ENCODE assay signal across 25 cellular contexts in genomic region chr17:60351012-60351695, GRCh38. TPM values are rescaled to one million over a fixed set of nuclear protein-coding genes. Genes with fewer than 3 reads are reported as not detected.
DNase-seq lines count a peak whose midpoint lies in the region; ATAC-seq, FAIRE-seq and TF ChIP-seq lines count a peak whose summit lies in the region.
"Had no signal": no experiment of that assay in that cellular context is flagged by ENCODE, and none has a peak within 500 bp of the region (broad histone marks: within the 10 kb centered on the region; RNA-seq: fewer than 3 reads in every experiment).

No MANE protein-coding gene starts in this region.

- H3K27me3 Mint-ChIP-seq in neural progenitor cell (ENCODE audit: insufficient read depth, low read depth), result peaks cover 2% of the 10 kb centered on the region
- H3K27me3 Mint-ChIP-seq: CD4-positive, alpha-beta memory T cell had no signal

- peak; percentile 21 for FAIRE-seq in GM12892 (lab: Jason Lieb, UNC)
- FAIRE-seq in GM12878 (lab: Jason Lieb, UNC), result no peak
- FAIRE-seq: A549, GM12891, GM19239, H54 had no signal

- H4K20me1 ChIP-seq in GM12878 (ENCODE audit: control insufficient read depth, insufficient read depth) (no peaks in the 10 kb centered on the region), neural progenitor cell (ENCODE audit: low read depth) (peaks cover 5% of the 10 kb centered on the region)

- RAD21 ChIA-PET in GM12878 (lab: Charles Lee; ENCODE audit: unreplicated experiment), result no interaction called here

- CTCF ChIA-PET in HEK293 (lab: Yijun Ruan, JAX), result interaction anchor here (0.6 to 0.8 kb wide), 3 partner anchors 37 to 242 kb away, joined by 3 to 5 read pairs (median 3); no protein-coding TSS in a partner anchor
- CTCF ChIA-PET in GM12878 (lab: Yijun Ruan, JAX), result interaction anchor here (2.1 kb wide), 1 partner anchor 120 kb away, joined by 5 read pairs; no protein-coding TSS in a partner anchor

- H3K27ac ChIP-seq in HEK293 (ENCODE audit: extremely low read depth, low read depth, low read length) (no peak overlapping the region), GM12878 (ENCODE audit: control insufficient read depth, insufficient read depth) (no peak overlapping the region), neural progenitor cell (no peak overlapping the region)
- H3K27ac ChIP-seq: A549 had no signal

- TF ChIP-seq CTCF in HEK293 (tag by site-specific recombination; IDR thresholded peaks at IDR 0.05) (no peak), GM12878 (IDR thresholded peaks at IDR 0.05 in 2 of 3, conservative IDR thresholded peaks at IDR 0.05 in 1 of 3; ENCODE audit: control insufficient read depth in 2 of 3, extremely low read depth in 1 of 3, insufficient read depth in 1 of 3, low read depth in 3 of 3, low read length in 3 of 3) (no peak), neural progenitor cell (IDR thresholded peaks at IDR 0.05) (no peak)

- H3K27me3 ChIP-seq in GM12878 (replicated peaks in 1 of 2; ENCODE audit: control insufficient read depth in 2 of 2, insufficient read depth in 2 of 2, low read length in 1 of 2) (no peaks in the 10 kb centered on the region), neural progenitor cell (no peaks in the 10 kb centered on the region)
- H3K27me3 ChIP-seq: MG63 had no signal

- no peaks in the 10 kb centered on the region for H3K36me3 Mint-ChIP-seq in neural progenitor cell

- no peak for TF ChIP-seq EP300 in GM12878 (IDR thresholded peaks at IDR 0.05; ENCODE audit: borderline replicate concordance in 1 of 2, control insufficient read depth in 1 of 2, low read depth in 2 of 2, low read length in 2 of 2)

- intact Hi-C loops in GM12878 (cut with micrococcal nuclease; ENCODE audit: unreplicated experiment) (no loop called here), Right ventricle myocardium inferior (cut with DNase I) (no loop called here)

- POLR2A ChIA-PET in HEK293 (lab: Yijun Ruan, JAX) (interaction anchor here (0.6 to 0.7 kb wide), 2 partner anchors 14 to 21 kb away, joined by 3 to 5 read pairs; no protein-coding TSS in a partner anchor), GM12878 (lab: Charles Lee) (no interaction called here)

- no peaks in the 10 kb centered on the region; a peak in 1 of 3 replicates for H3K36me3 ChIP-seq in HEK293 (ENCODE audit: control insufficient read depth in 2 of 2, insufficient read depth in 1 of 2, low read length in 2 of 2)
- H3K36me3 ChIP-seq in GM12878 (ENCODE audit: control insufficient read depth in 2 of 2, insufficient read depth in 2 of 2, low read length in 1 of 2), result no peaks in the 10 kb centered on the region
- no peaks in the 10 kb centered on the region for H3K36me3 ChIP-seq in neural progenitor cell
- H3K36me3 ChIP-seq: MG63 had no signal

- peaks cover 3% of the 10 kb centered on the region for H3F3A ChIP-seq in neural progenitor cell (ENCODE audit: low read depth)

- H3K79me2 ChIP-seq in GM12878 (ENCODE audit: control insufficient read depth, insufficient read depth, low read length), result peaks cover 6% of the 10 kb centered on the region
- H3K79me2 ChIP-seq in neural progenitor cell (ENCODE audit: low read depth), result peaks cover 89% of the 10 kb centered on the region

- no TSS peak for BruUV-seq in GM12878 (replicated peaks; lab: Mats Ljungman, UMichigan)

- H2AFZ ChIP-seq in GM12878 (ENCODE audit: control insufficient read depth, low read depth, low read length), result no peak overlapping the region
- no peak overlapping the region for H2AFZ ChIP-seq in neural progenitor cell (replicated peaks)

- H3K9me3 ChIP-seq in HEK293 (ENCODE audit: control insufficient read depth, insufficient read depth, low read depth, low read length) (no peaks in the 10 kb centered on the region), GM12878 (replicated peaks; ENCODE audit: control insufficient read depth, insufficient read depth, low read length) (no peaks in the 10 kb centered on the region), neural progenitor cell (ENCODE audit: low read depth) (no peaks in the 10 kb centered on the region)
- H3K9me3 ChIP-seq: A549, MG63 had no signal

- ATAC-seq in GM12878 (no peak), Right ventricle myocardium inferior (no peak)
- ATAC-seq: A549, Panc1 had no signal

- no peak for TF ChIP-seq RAD21 in GM12878 (IDR thresholded peaks at IDR 0.05; ENCODE audit: insufficient read depth, low read depth, low read length)

- H3K4me1 ChIP-seq in HEK293 (ENCODE audit: control insufficient read depth, insufficient read depth, low read length), result peaks cover 12% of the 10 kb centered on the region
- H3K4me1 ChIP-seq in GM12878 (ENCODE audit: control insufficient read depth, insufficient read depth, low read length), result peaks cover 12% of the 10 kb centered on the region; the same call in 1 of the 2 replicates
- H3K4me1 ChIP-seq in neural progenitor cell, result peaks cover 10% of the 10 kb centered on the region

- 89% methylated on average over 11 of the region's 11 CpGs for WGBS in GM12878 (ENCODE audit: insufficient coverage, insufficient replicate concordance, low lambda C conversion rate, missing lambda C conversion rate)

- SMC1A ChIA-PET in GM12878 (lab: Charles Lee; ENCODE audit: uncharacterized antibody, unreplicated experiment), result interaction anchor here (0.9 to 1.3 kb wide), 2 partner anchors 35 to 54 kb away, joined by 3 to 4 read pairs; no protein-coding TSS in a partner anchor

- H3K9ac ChIP-seq in GM12878 (ENCODE audit: control insufficient read depth, insufficient read depth, low read length) (no peak overlapping the region), neural progenitor cell (no peak overlapping the region)

- TF ChIP-seq POLR2A in GM12892 (IDR thresholded peaks at IDR 0.05; ENCODE audit: low read depth, low read length) (no peak), GM12878 (IDR thresholded peaks at IDR 0.05; ENCODE audit: low read depth, low read length) (no peak)

- H3K4me2 ChIP-seq in GM12878 (ENCODE audit: control insufficient read depth, insufficient read depth) (no peak overlapping the region), neural progenitor cell (no peak overlapping the region)
- H3K4me2 ChIP-seq: A549 had no signal

- peak overlapping the region; percentile 53 for H3K27ac Mint-ChIP-seq in neural progenitor cell
- H3K27ac Mint-ChIP-seq: CD4-positive, alpha-beta memory T cell had no signal

- no peaks in the 10 kb centered on the region for H3K4me1 Mint-ChIP-seq in neural progenitor cell

- no peak for DNase-seq in GM12892 (ENCODE audit: insufficient read length)
- no peak for DNase-seq in GM12878 (ENCODE audit: low read depth, low spot score)
- no peak for DNase-seq in neural progenitor cell (ENCODE audit: low spot score)
- DNase-seq in DMS153 (lab: John Stamatoyannopoulos, UW), result no peak
- DNase-seq in NCI-H1694 treated with DMSO at 0.1 percent for 48 hours (lab: John Stamatoyannopoulos, UW), result no peak
- DNase-seq in Right ventricle myocardium inferior (ENCODE audit: missing footprints), result no peak
- DNase-seq: C1 segment of cervical spinal cord; CD4-positive, alpha-beta memory T cell; COR-L47; DMS79; EL; GDM1; KBM-7; MG63; NCI-H1417; NCI-H187; NCI-H2227 treated with DMSO at 0.1 percent for 48 hours; NCI-H526 treated with DMSO at 0.1 percent for 48 hours; SHP77 treated with DMSO at 0.1 percent for 48 hours had no signal

- H3K4me3 Mint-ChIP-seq in neural progenitor cell, result no peak overlapping the region
- H3K4me3 Mint-ChIP-seq: CD4-positive, alpha-beta memory T cell had no signal

- in situ Hi-C loops in GM12878 (cut with MboI), result no loop called here

- H3K4me3 ChIP-seq in HEK293 (ENCODE audit: low read depth, low read length), result no peak overlapping the region
- no peak overlapping the region for H3K4me3 ChIP-seq in GM12878
- H3K4me3 ChIP-seq in neural progenitor cell, result no peak overlapping the region
- H3K4me3 ChIP-seq: A549, MG63 had no signal

- no peaks in the 10 kb centered on the region for H3K9me3 Mint-ChIP-seq in neural progenitor cell
- H3K9me3 Mint-ChIP-seq: CD4-positive, alpha-beta memory T cell had no signal

TF ChIP-seq in HEK293, 187 proteins besides CTCF, POLR2A, EP300 and RAD21 (continues in another document):
- no peak for TF ChIP-seq PBX3 (CRISPR knock-in tag; IDR thresholded peaks at IDR 0.05)

RNA-seq across cellular contexts. Expression of gene USP32, which starts 40.8 kb away (rescaled TPM):
- 24.4 TPM for polyA plus RNA-seq in GM12892 (2012; ENCODE audit: missing spikeins)
- 160 and 164 TPM in 2 replicates for total RNA-seq in GM12878 (2013; cell fraction: nucleolus; rRNA removed)
- total RNA-seq in GM12878 (2014; rRNA removed) (27.3 and 31.1 TPM in 2 replicates), GM12878 (2014; rRNA removed; fragmentation: Illumina TruSeq; extraction: Trizol) (36.6 and 39.1 TPM in 2 replicates), GM12878 (2021) (35.0 and 36.8 TPM in 2 replicates), neural progenitor cell (ENCODE audit: low replicate concordance) (37.1 and 45.0 TPM in 2 replicates), Right ventricle myocardium inferior (32.2 TPM)
- polyA plus RNA-seq in GM12878 (2011; ENCODE audit: low read depth), result 11.3 TPM
- polyA plus RNA-seq in GM12878 (2011; rRNA removed) (37.3 and 42.4 TPM in 2 replicates), GM12878 (2014; fragmentation: Illumina TruSeq; extraction: Trizol) (30.8 and 40.4 TPM in 2 replicates), GM12878 (2014; fragmentation: Nextera tagmentation; extraction: Ambion mirVana) (1 to 10 TPM; 7.8 to 9.8 TPM), GM12878 (2014; rRNA removed) (21.7 and 23.7 TPM in 2 replicates), GM12878 (2016; fragmentation: Nextera tagmentation; extraction: Ambion mirVana) (10 to 100 TPM; 10.7 to 10.9 TPM)
- 20.4 and 28.5 TPM in 2 replicates for polyA plus RNA-seq in GM12878 (2011; cell fraction: cytosol; rRNA removed)
- polyA plus RNA-seq in GM12878 (2011; cell fraction: nucleus; rRNA removed), result 18.1 and 23.8 TPM in 2 replicates
- polyA plus RNA-seq in GM12878 (2012), result 19.5 and 21.8 TPM in 2 replicates
- polyA minus RNA-seq in GM12878 (2011; rRNA and poly(A)+ RNA removed), result 35.6 and 52.5 TPM in 2 replicates
- polyA minus RNA-seq in GM12878 (2011; cell fraction: cytosol; rRNA and poly(A)+ RNA removed), result 11.6 and 22.2 TPM in 2 replicates
- polyA minus RNA-seq in GM12878 (2011; cell fraction: nucleus; rRNA and poly(A)+ RNA removed), result 19.5 and 22.9 TPM in 2 replicates
